1 cellular context compared by ENCODE assay signal in genomic region chr7:100090527-100091410, GRCh38.
TF ChIP-seq lines count a peak whose summit lies in the region.

No MANE protein-coding gene starts in this region.

TF ChIP-seq in K562, 482 proteins besides CTCF, POLR2A, EP300 and RAD21:
- 0 out of 2 replicates have a peak, but pooled peaks have one; percentile 23 for TF ChIP-seq ETV5 (CRISPR knock-in tag; IDR thresholded peaks at IDR 0.05; ENCODE audit: low read depth)
- TF ChIP-seq MTF1 (CRISPR knock-in tag; IDR thresholded peaks at IDR 0.05; ENCODE audit: borderline replicate concordance): no peak
- no peak for TF ChIP-seq HMGN3 (IDR thresholded peaks at IDR 0.05; ENCODE audit: borderline replicate concordance, extremely low read depth, insufficient read length, low read depth, low read length)
- no peak for TF ChIP-seq ZNF212 (CRISPR knock-in tag; IDR thresholded peaks at IDR 0.05)
- TF ChIP-seq SNRNP70 (optimal IDR thresholded peaks at IDR 0.05; ENCODE audit: low read depth, low read length): no peak
- TF ChIP-seq RBFOX2 (IDR thresholded peaks at IDR 0.05; ENCODE audit: low read depth, low read length): peak; percentile 59; the same call in 1 of the 2 replicates
- TF ChIP-seq CHD2 (IDR thresholded peaks at IDR 0.05; ENCODE audit: low read depth, low read length): peak; percentile 19; the same call in 1 of the 2 replicates
- no peak for TF ChIP-seq ZNF561 (CRISPR knock-in tag; conservative IDR thresholded peaks at IDR 0.05)
- peak; percentile 67 for TF ChIP-seq POLR2G (IDR thresholded peaks at IDR 0.05; ENCODE audit: low read depth, low read length)
- TF ChIP-seq NCOR1 (IDR thresholded peaks at IDR 0.05): no peak
- TF ChIP-seq ZFP91 (CRISPR knock-in tag; IDR thresholded peaks at IDR 0.05): peak; percentile 51; the same call in 1 of the 2 replicates
- TF ChIP-seq NCOA2 (IDR thresholded peaks at IDR 0.05; ENCODE audit: partially characterized antibody in 2 of 2): no peak
- TF ChIP-seq HINFP (tag; conservative IDR thresholded peaks at IDR 0.05; ENCODE audit: low read depth): no peak
- TF ChIP-seq SP2 (IDR thresholded peaks at IDR 0.05; ENCODE audit: extremely low read depth, low read depth, low read length, poor library complexity, severe bottlenecking): no peak
- TF ChIP-seq ZBTB33 (CRISPR knock-in tag; IDR thresholded peaks at IDR 0.05): peak; percentile 61; the same call in 1 of the 2 replicates
- 0 out of 4 replicates have a peak, but pooled peaks of 1 of the 2 experiments have one; percentile 9 for TF ChIP-seq SIN3A (IDR thresholded peaks at IDR 0.05; ENCODE audit: borderline replicate concordance in 2 of 2, control insufficient read depth in 1 of 2, low read depth in 2 of 2, low read length in 2 of 2)
- no peak for TF ChIP-seq FOXK1 (CRISPR knock-in tag; IDR thresholded peaks at IDR 0.05; ENCODE audit: borderline replicate concordance)
- no peak for TF ChIP-seq ZBTB5 (IDR thresholded peaks at IDR 0.05)
